Comparison of ENCODE assay signal across 24 cellular contexts in genomic region chr1:73026114-73026513, GRCh38.
"Had no signal": no experiment of that assay in that cellular context is flagged by ENCODE, and none has a peak within 500 bp of the region (broad histone marks: within the 10 kb centered on the region; RNA-seq: fewer than 3 reads in every experiment).

No MANE protein-coding gene starts in this region.

- H3K4me3 ChIP-seq: coronary artery, dorsolateral prefrontal cortex, esophagus squamous epithelium, gastrocnemius medialis, heart right ventricle, left lung, lower lobe of right lung had no signal

- H3K27me3 Mint-ChIP-seq: memory B cell; naive thymus-derived CD4-positive, alpha-beta T cell had no signal

- H3K9me3 ChIP-seq: esophagus squamous epithelium, gastrocnemius medialis, heart right ventricle, left lung, lower lobe of right lung had no signal

- H3K27me3 ChIP-seq: dorsolateral prefrontal cortex, esophagus squamous epithelium, gastrocnemius medialis, heart right ventricle, left lung had no signal

- H3K27ac Mint-ChIP-seq: memory B cell; naive thymus-derived CD4-positive, alpha-beta T cell had no signal

- H3K4me3 Mint-ChIP-seq: memory B cell; naive thymus-derived CD4-positive, alpha-beta T cell had no signal

- H3K4me1 ChIP-seq: esophagus squamous epithelium, gastrocnemius medialis, heart right ventricle, left lung, lower lobe of right lung had no signal

- H3K36me3 Mint-ChIP-seq: memory B cell; naive thymus-derived CD4-positive, alpha-beta T cell had no signal

- H3K36me3 ChIP-seq: esophagus squamous epithelium, gastrocnemius medialis, heart right ventricle, left lung, lower lobe of right lung had no signal

- H3K27ac ChIP-seq: coronary artery, dorsolateral prefrontal cortex, epithelial cell of prostate, esophagus squamous epithelium, gastrocnemius medialis, heart right ventricle, left lung, lower lobe of right lung had no signal

- DNase-seq: dermis blood vessel endothelial cell; dorsolateral prefrontal cortex; effector CD4-positive, alpha-beta T cell; effector memory CD4-positive, alpha-beta T cell; erythroblast; esophagus squamous epithelium; foreskin fibroblast; foreskin melanocyte; gastrocnemius medialis; glutamatergic neuron; head of caudate nucleus; heart right ventricle; hippocampal formation; left colon; left lung; left ventricle myocardium superior; lower lobe of right lung; mesendoderm; midbrain; naive thymus-derived CD4-positive, alpha-beta T cell had no signal

- ATAC-seq: esophagus mucosa; gastrocnemius medialis; heart right ventricle; left colon; left lung; left ventricle myocardium superior; lower lobe of right lung; naive thymus-derived CD4-positive, alpha-beta T cell had no signal

- H3K4me1 Mint-ChIP-seq: memory B cell; naive thymus-derived CD4-positive, alpha-beta T cell had no signal
